8 cellular contexts compared by ENCODE assay signal in genomic region chrX:129931411-129932136, GRCh38. TPM values are rescaled to one million over a fixed set of nuclear protein-coding genes. Genes with fewer than 3 reads are reported as not detected.
DNase-seq lines count a peak whose midpoint lies in the region; ATAC-seq and TF ChIP-seq lines count a peak whose summit lies in the region.

No MANE protein-coding gene starts in this region.

- H3K4me1 Mint-ChIP-seq in activated naive CD8-positive, alpha-beta T cell (ENCODE audit: low read depth), result peaks cover 3% of the 10 kb centered on the region
- H3K4me1 Mint-ChIP-seq in glutamatergic neuron (ENCODE audit: low read depth, unreplicated experiment), result peaks cover 3% of the 10 kb centered on the region

- TF ChIP-seq EP300 in tibial nerve (IDR thresholded peaks at IDR 0.05), result peak in 1 of 2 donors; percentile 64

- no peak for TF ChIP-seq POLR2A in tibial nerve (IDR thresholded peaks at IDR 0.05)

- peaks cover 3% of the 10 kb centered on the region for H3K36me3 Mint-ChIP-seq in activated naive CD8-positive, alpha-beta T cell
- H3K36me3 Mint-ChIP-seq in glutamatergic neuron (ENCODE audit: unreplicated experiment), result no peaks in the 10 kb centered on the region

- TF ChIP-seq CTCF in RWPE2 (IDR thresholded peaks at IDR 0.05; ENCODE audit: poor library complexity, severe bottlenecking), result no peak
- no peak for TF ChIP-seq CTCF in glutamatergic neuron (IDR thresholded peaks at IDR 0.05; ENCODE audit: partially characterized antibody, unreplicated experiment)
- no peak for TF ChIP-seq CTCF in tibial nerve (IDR thresholded peaks at IDR 0.05)

- ATAC-seq in GM21515 (IDR thresholded peaks at IDR 0.05; ENCODE audit: unreplicated experiment) (peak; percentile 73), RWPE2 (ENCODE audit: low read depth) (peak; percentile 84)

- WGBS in tibial nerve, 2 donors, result 0 to 45% methylated on average over 16 to 50 of the region's 50 CpGs

- H3K4me1 ChIP-seq in HUES48 (ENCODE audit: control insufficient read depth, insufficient read depth, low read length) (peaks cover 18% of the 10 kb centered on the region), RWPE2 (ENCODE audit: insufficient read depth, poor library complexity, severe bottlenecking) (no peaks in the 10 kb centered on the region), tibial nerve (peaks cover 0 to 5% (median 0%) of the 10 kb centered on the region in 4 donors)

- peak overlapping the region; percentile 82 for H3K27ac ChIP-seq in HUES48 (ENCODE audit: low read depth, low read length)
- H3K27ac ChIP-seq in RWPE2 (ENCODE audit: poor library complexity, severe bottlenecking), result peak overlapping the region; percentile 65
- H3K27ac ChIP-seq in tibial nerve, result peak overlapping the region; percentile 78 to 93 (median 86)

- H3K4me3 Mint-ChIP-seq in activated naive CD8-positive, alpha-beta T cell, result peak overlapping the region; percentile 62
- peak overlapping the region; percentile 96 for H3K4me3 Mint-ChIP-seq in glutamatergic neuron (ENCODE audit: unreplicated experiment)

- peak overlapping the region; percentile 98 for H3K4me3 ChIP-seq in HUES48 (ENCODE audit: low read depth, low read length)
- H3K4me3 ChIP-seq in RWPE2 (ENCODE audit: severe bottlenecking), result peak overlapping the region; percentile 52
- peak overlapping the region; percentile 48 to 65 (median 53) for H3K4me3 ChIP-seq in tibial nerve

- peaks cover 30% of the 10 kb centered on the region for H3K36me3 ChIP-seq in HUES48 (ENCODE audit: control insufficient read depth, insufficient read depth, low read length)
- H3K36me3 ChIP-seq in RWPE2 (ENCODE audit: low read depth), result peaks cover 9% of the 10 kb centered on the region
- H3K36me3 ChIP-seq in tibial nerve, result peaks cover 0 to 25% (median 0%) of the 10 kb centered on the region in 3 donors

- H3K27me3 ChIP-seq in HUES48 (ENCODE audit: control insufficient read depth, insufficient read depth, low read length), result peaks cover 42% of the 10 kb centered on the region
- no peaks in the 10 kb centered on the region for H3K27me3 ChIP-seq in RWPE2 (ENCODE audit: insufficient read depth, poor library complexity, severe bottlenecking)
- no peaks in the 10 kb centered on the region for H3K27me3 ChIP-seq in tibial nerve

- H3K9ac ChIP-seq in HUES48 (ENCODE audit: low read depth, low read length), result peak overlapping the region; percentile 80

- no peaks in the 10 kb centered on the region for H3K9me3 Mint-ChIP-seq in activated naive CD8-positive, alpha-beta T cell (ENCODE audit: low read depth)
- H3K9me3 Mint-ChIP-seq in glutamatergic neuron (ENCODE audit: unreplicated experiment), result peaks cover 5% of the 10 kb centered on the region

- H3K9me3 ChIP-seq in HUES48 (ENCODE audit: control insufficient read depth, insufficient read depth, low read length), result no peaks in the 10 kb centered on the region
- H3K9me3 ChIP-seq in RWPE2 (ENCODE audit: severe bottlenecking), result no peaks in the 10 kb centered on the region
- H3K9me3 ChIP-seq in tibial nerve, result no peaks in the 10 kb centered on the region

- DNase-seq in DMS153 treated with DMSO at 0.1 percent for 48 hours (lab: John Stamatoyannopoulos, UW; ENCODE audit: unreplicated experiment), result peak; percentile 83
- DNase-seq in RWPE2 (ENCODE audit: low spot score), result peak; percentile 88
- DNase-seq in glutamatergic neuron, result peak; percentile 90
- DNase-seq in nucleus accumbens (lab: John Stamatoyannopoulos, UW), result peak; percentile 2 to 93 (median 80)
- peak; percentile 78 to 84 for DNase-seq in tibial nerve (ENCODE audit: low spot score in 2 of 2)

- H3K27me3 Mint-ChIP-seq in activated naive CD8-positive, alpha-beta T cell, result no peaks in the 10 kb centered on the region
- peaks cover 5% of the 10 kb centered on the region for H3K27me3 Mint-ChIP-seq in glutamatergic neuron (ENCODE audit: unreplicated experiment)

- H3K27ac Mint-ChIP-seq in activated naive CD8-positive, alpha-beta T cell, result no peak overlapping the region
- H3K27ac Mint-ChIP-seq in glutamatergic neuron (ENCODE audit: unreplicated experiment), result peak overlapping the region; percentile 95

RNA-seq across cellular contexts. Expression of gene UTP14A, which starts 25.6 kb away (rescaled TPM):
- total RNA-seq in glutamatergic neuron (ENCODE audit: unreplicated experiment), result 9.8 TPM
- total RNA-seq in tibial nerve, result 10 to 100 TPM; 14.9 to 27.6 (median 17.7) TPM

RNA-seq across cellular contexts. Expression of gene BCORL1, which starts 50.9 kb away (rescaled TPM):
- total RNA-seq in glutamatergic neuron (ENCODE audit: unreplicated experiment) (14.7 TPM), tibial nerve (10 to 100 TPM in 1 of 4 donors, 1 to 10 TPM in 3; 4.7 to 10.0 (median 9.0) TPM)

Comparison
In these comparisons a context has a peak if more than half of its experiments do, and no peak if none do; other contexts are left out.
1. Peak in every context shown above with its lines: DNase-seq, ATAC-seq, H3K4me3 ChIP-seq and H3K27ac ChIP-seq.